In the genomic region with DNA sequence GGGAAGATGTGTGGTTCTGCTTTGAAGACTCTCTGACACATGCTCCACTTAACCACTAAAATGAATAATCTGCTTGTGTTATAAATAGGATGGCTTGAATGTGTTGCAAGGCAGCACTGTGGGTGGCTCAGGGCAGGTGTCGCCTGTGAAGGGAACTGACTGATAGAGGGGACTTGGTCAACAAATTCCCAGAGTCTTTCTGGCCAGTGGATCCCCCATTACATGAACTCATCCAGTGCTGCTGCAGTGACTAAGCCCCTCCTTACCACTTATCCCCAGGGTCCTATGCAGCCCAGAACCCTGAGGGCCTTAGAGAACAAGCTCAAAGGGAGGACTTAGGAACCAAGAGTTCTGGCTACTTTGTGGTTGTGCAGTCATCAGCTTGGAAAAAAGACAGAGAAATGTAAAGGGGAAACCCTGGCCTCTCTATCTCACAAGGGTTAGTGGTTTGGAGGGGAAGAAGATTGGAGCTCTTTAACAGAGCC, we compare ENCODE assay signal across 2 cellular contexts.
TF ChIP-seq lines count a peak whose summit lies in the region.

No MANE protein-coding gene starts in this region.

TF ChIP-seq in IMR-90, 13 proteins besides CTCF, POLR2A, EP300 and RAD21 (continued from another document):
- TF ChIP-seq, protein P1, sequence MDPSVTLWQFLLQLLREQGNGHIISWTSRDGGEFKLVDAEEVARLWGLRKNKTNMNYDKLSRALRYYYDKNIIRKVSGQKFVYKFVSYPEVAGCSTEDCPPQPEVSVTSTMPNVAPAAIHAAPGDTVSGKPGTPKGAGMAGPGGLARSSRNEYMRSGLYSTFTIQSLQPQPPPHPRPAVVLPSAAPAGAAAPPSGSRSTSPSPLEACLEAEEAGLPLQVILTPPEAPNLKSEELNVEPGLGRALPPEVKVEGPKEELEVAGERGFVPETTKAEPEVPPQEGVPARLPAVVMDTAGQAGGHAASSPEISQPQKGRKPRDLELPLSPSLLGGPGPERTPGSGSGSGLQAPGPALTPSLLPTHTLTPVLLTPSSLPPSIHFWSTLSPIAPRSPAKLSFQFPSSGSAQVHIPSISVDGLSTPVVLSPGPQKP (IDR thresholded peaks at IDR 0.05; ENCODE audit: borderline replicate concordance, low read depth, low read length): no peak
- peak; percentile 84 for TF ChIP-seq CEBPB (IDR thresholded peaks at IDR 0.05; ENCODE audit: low read depth, low read length)

TF ChIP-seq in SK-N-SH, 30 proteins besides CTCF, POLR2A, EP300 and RAD21 (continued from another document):
- TF ChIP-seq, protein P2, sequence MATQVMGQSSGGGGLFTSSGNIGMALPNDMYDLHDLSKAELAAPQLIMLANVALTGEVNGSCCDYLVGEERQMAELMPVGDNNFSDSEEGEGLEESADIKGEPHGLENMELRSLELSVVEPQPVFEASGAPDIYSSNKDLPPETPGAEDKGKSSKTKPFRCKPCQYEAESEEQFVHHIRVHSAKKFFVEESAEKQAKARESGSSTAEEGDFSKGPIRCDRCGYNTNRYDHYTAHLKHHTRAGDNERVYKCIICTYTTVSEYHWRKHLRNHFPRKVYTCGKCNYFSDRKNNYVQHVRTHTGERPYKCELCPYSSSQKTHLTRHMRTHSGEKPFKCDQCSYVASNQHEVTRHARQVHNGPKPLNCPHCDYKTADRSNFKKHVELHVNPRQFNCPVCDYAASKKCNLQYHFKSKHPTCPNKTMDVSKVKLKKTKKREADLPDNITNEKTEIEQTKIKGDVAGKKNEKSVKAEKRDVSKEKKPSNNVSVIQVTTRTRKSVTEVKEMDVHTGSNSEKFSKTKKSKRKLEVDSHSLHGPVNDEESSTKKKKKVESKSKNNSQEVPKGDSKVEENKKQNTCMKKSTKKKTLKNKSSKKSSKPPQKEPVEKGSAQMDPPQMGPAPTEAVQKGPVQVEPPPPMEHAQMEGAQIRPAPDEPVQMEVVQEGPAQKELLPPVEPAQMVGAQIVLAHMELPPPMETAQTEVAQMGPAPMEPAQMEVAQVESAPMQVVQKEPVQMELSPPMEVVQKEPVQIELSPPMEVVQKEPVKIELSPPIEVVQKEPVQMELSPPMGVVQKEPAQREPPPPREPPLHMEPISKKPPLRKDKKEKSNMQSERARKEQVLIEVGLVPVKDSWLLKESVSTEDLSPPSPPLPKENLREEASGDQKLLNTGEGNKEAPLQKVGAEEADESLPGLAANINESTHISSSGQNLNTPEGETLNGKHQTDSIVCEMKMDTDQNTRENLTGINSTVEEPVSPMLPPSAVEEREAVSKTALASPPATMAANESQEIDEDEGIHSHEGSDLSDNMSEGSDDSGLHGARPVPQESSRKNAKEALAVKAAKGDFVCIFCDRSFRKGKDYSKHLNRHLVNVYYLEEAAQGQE (IDR thresholded peaks at IDR 0.05; ENCODE audit: low read depth, low read length): no peak
- TF ChIP-seq, protein P3, sequence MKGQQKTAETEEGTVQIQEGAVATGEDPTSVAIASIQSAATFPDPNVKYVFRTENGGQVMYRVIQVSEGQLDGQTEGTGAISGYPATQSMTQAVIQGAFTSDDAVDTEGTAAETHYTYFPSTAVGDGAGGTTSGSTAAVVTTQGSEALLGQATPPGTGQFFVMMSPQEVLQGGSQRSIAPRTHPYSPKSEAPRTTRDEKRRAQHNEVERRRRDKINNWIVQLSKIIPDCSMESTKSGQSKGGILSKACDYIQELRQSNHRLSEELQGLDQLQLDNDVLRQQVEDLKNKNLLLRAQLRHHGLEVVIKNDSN (IDR thresholded peaks at IDR 0.05; ENCODE audit: borderline replicate concordance, low read depth): no peak
- TF ChIP-seq RCOR1 (IDR thresholded peaks at IDR 0.05; ENCODE audit: low read length) (no peak), GABPA (IDR thresholded peaks at IDR 0.05; ENCODE audit: low read depth) (no peak), TAF1 (IDR thresholded peaks at IDR 0.05; ENCODE audit: borderline replicate concordance, low read depth, low read length) (no peak), FOSL2 (IDR thresholded peaks at IDR 0.05; ENCODE audit: borderline replicate concordance, low read depth) (no peak), YY1 (IDR thresholded peaks at IDR 0.05; ENCODE audit: low read depth) (no peak), CHD2 (IDR thresholded peaks at IDR 0.05; ENCODE audit: low read length, partially characterized antibody) (no peak), NFIC (IDR thresholded peaks at IDR 0.05; ENCODE audit: borderline replicate concordance) (no peak), GATA2 (CRISPR knock-in tag; IDR thresholded peaks at IDR 0.05) (no peak), TEAD4 (IDR thresholded peaks at IDR 0.05; ENCODE audit: borderline replicate concordance, insufficient read depth) (no peak), RFX5 (IDR thresholded peaks at IDR 0.05; ENCODE audit: low read length) (no peak), JUND (IDR thresholded peaks at IDR 0.05) (no peak), MXI1 (IDR thresholded peaks at IDR 0.05; ENCODE audit: low read depth, low read length) (no peak)
- TF ChIP-seq, protein P4, sequence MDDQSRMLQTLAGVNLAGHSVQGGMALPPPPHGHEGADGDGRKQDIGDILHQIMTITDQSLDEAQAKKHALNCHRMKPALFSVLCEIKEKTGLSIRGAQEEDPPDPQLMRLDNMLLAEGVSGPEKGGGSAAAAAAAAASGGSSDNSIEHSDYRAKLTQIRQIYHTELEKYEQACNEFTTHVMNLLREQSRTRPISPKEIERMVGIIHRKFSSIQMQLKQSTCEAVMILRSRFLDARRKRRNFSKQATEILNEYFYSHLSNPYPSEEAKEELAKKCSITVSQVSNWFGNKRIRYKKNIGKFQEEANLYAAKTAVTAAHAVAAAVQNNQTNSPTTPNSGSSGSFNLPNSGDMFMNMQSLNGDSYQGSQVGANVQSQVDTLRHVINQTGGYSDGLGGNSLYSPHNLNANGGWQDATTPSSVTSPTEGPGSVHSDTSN (IDR thresholded peaks at IDR 0.05): no peak
- TF ChIP-seq, protein P5, sequence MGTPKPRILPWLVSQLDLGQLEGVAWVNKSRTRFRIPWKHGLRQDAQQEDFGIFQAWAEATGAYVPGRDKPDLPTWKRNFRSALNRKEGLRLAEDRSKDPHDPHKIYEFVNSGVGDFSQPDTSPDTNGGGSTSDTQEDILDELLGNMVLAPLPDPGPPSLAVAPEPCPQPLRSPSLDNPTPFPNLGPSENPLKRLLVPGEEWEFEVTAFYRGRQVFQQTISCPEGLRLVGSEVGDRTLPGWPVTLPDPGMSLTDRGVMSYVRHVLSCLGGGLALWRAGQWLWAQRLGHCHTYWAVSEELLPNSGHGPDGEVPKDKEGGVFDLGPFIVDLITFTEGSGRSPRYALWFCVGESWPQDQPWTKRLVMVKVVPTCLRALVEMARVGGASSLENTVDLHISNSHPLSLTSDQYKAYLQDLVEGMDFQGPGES (IDR thresholded peaks at IDR 0.05; ENCODE audit: low read depth, low read length): no peak
